ENCODE assay signal across 13 cellular contexts in genomic region chr3:31165399-31165860, GRCh38.
DNase-seq lines count a peak whose midpoint lies in the region; ATAC-seq and TF ChIP-seq lines count a peak whose summit lies in the region.
"Had no signal": no experiment of that assay in that cellular context is flagged by ENCODE, and none has a peak within 500 bp of the region (broad histone marks: within the 10 kb centered on the region; RNA-seq: fewer than 3 reads in every experiment).

No MANE protein-coding gene starts in this region.

- no peaks in the 10 kb centered on the region for H3K36me3 ChIP-seq in SK-N-SH (replicated peaks in 1 of 2; ENCODE audit: control insufficient read depth in 1 of 2, insufficient read depth in 2 of 2, low read length in 1 of 2)
- no peaks in the 10 kb centered on the region for H3K36me3 ChIP-seq in adipocyte (ENCODE audit: control insufficient read depth, insufficient read depth, low read length, severe bottlenecking)
- H3K36me3 ChIP-seq in thyroid gland, result no peaks in the 10 kb centered on the region
- H3K36me3 ChIP-seq: uterus had no signal

- H3K4me1 ChIP-seq in SK-N-SH (ENCODE audit: control insufficient read depth in 1 of 2, insufficient read depth in 2 of 2, low read depth in 1 of 2, low read length in 1 of 2) (peaks cover 0 to 11% of the 10 kb centered on the region in 2 experiments; a peak in 2 of 4 replicates), adipocyte (ENCODE audit: control insufficient read depth, insufficient read depth, low read length) (peaks cover 18% of the 10 kb centered on the region), thyroid gland (peaks cover 28 to 35% of the 10 kb centered on the region in 2 donors)
- H3K4me1 ChIP-seq: uterus had no signal

- 86% methylated on average over 8 of the region's 8 CpGs for WGBS in SK-N-SH (ENCODE audit: low lambda C conversion rate)
- WGBS in thyroid gland, 2 donors, result 17 to 39% methylated on average over 8 of the region's 8 CpGs

- TF ChIP-seq RAD21 in SK-N-SH (IDR thresholded peaks at IDR 0.05; ENCODE audit: low read length), result no peak

- H3K4me3 ChIP-seq in SK-N-SH (ENCODE audit: low read depth in 2 of 2, low read length in 1 of 2) (no peak overlapping the region), adipocyte (ENCODE audit: low read length) (no peak overlapping the region), thyroid gland (replicated peaks in 1 of 3) (no peak overlapping the region)
- H3K4me3 ChIP-seq: uterus had no signal

- H2AFZ ChIP-seq in SK-N-SH (ENCODE audit: low read depth), result peak overlapping the region; percentile 43; the same call in 1 of the 2 replicates

- H3K27me3 ChIP-seq in SK-N-SH (ENCODE audit: insufficient read depth) (no peaks in the 10 kb centered on the region), adipocyte (replicated peaks; ENCODE audit: control insufficient read depth, insufficient read depth, low read length) (no peaks in the 10 kb centered on the region), thyroid gland (no peaks in the 10 kb centered on the region)
- H3K27me3 ChIP-seq: uterus had no signal

- no peak overlapping the region for H3K9ac ChIP-seq in SK-N-SH
- H3K9ac ChIP-seq in adipocyte (ENCODE audit: low read length), result peak overlapping the region; percentile 50

- no peak for TF ChIP-seq CTCF in SK-N-SH (IDR thresholded peaks at IDR 0.05)
- no peak for TF ChIP-seq CTCF in thyroid gland (IDR thresholded peaks at IDR 0.05)

- intact Hi-C loops in thyroid gland (cut with DNase I), result no loop called here

- TF ChIP-seq POLR2A in thyroid gland (IDR thresholded peaks at IDR 0.05), result no peak

- DNase-seq in SK-N-SH, result no peak
- no peak for DNase-seq in adipocyte (ENCODE audit: low read depth)
- peak; percentile 15 for DNase-seq in kidney glomerular epithelial cell (lab: John Stamatoyannopoulos, UW)
- peak; percentile 46 to 60 for DNase-seq in thyroid gland
- DNase-seq in activated gamma-delta T cell treated with Interleukin-2 at 50 U/mL for 16 hours, result no peak
- DNase-seq in D341Med (ENCODE audit: low spot score), result no peak
- DNase-seq in SIG-M5 treated with dmso at 0.1 percent for 504 hours (lab: John Stamatoyannopoulos, UW; ENCODE audit: unreplicated experiment), result no peak
- DNase-seq: caudate nucleus; glutamatergic neuron; NCI-H524 treated with DMSO at 0.1 percent for 48 hours; stimulated activated CD4-positive, alpha-beta T cell treated with anti-CD3 and anti-CD28 coated beads, Interleukin-4, amount 100 ng/mL, for 4 hours; uterus had no signal

- TF ChIP-seq EP300 in SK-N-SH (IDR thresholded peaks at IDR 0.05; ENCODE audit: borderline replicate concordance in 1 of 2, low read depth in 1 of 2, low read length in 1 of 2), result no peak

- peak overlapping the region; percentile 39 to 49; a peak in 3 of 4 replicates for H3K27ac ChIP-seq in SK-N-SH (ENCODE audit: low read depth in 2 of 2, low read length in 1 of 2)
- H3K27ac ChIP-seq in thyroid gland, result peak overlapping the region; percentile 19 to 57 (median 26)
- H3K27ac ChIP-seq: uterus had no signal

- POLR2A ChIA-PET in SK-N-SH (lab: Yijun Ruan, JAX), result no interaction called here

- CTCF ChIA-PET in SK-N-SH (lab: Yijun Ruan, JAX), result no interaction called here

- no peaks in the 10 kb centered on the region for H3K9me3 ChIP-seq in SK-N-SH
- H3K9me3 ChIP-seq in adipocyte (ENCODE audit: control insufficient read depth, low read length), result no peaks in the 10 kb centered on the region
- no peaks in the 10 kb centered on the region for H3K9me3 ChIP-seq in thyroid gland
- H3K9me3 ChIP-seq: uterus had no signal

- no peak; the same call in 2 of the 3 replicates for ATAC-seq in SK-N-SH treated with all-trans-retinoic acid at 6 μM for 48 hours

- peak overlapping the region; percentile 66 for H3K4me2 ChIP-seq in SK-N-SH

- no peaks in the 10 kb centered on the region for H4K20me1 ChIP-seq in SK-N-SH (ENCODE audit: insufficient read depth)

- H3K79me2 ChIP-seq in SK-N-SH (ENCODE audit: insufficient read depth), result no peaks in the 10 kb centered on the region

- peaks cover 19% of the 10 kb centered on the region for H3F3A ChIP-seq in SK-N-SH (replicated peaks; ENCODE audit: insufficient read depth)

- H3K9me2 ChIP-seq in SK-N-SH, result no peaks in the 10 kb centered on the region; the same call in 1 of the 2 replicates

TF ChIP-seq in SK-N-SH, 30 proteins besides CTCF, POLR2A, EP300 and RAD21:
- TF ChIP-seq CHD2 (IDR thresholded peaks at IDR 0.05; ENCODE audit: low read length, partially characterized antibody) (no peak), USF2 (IDR thresholded peaks at IDR 0.05; ENCODE audit: borderline replicate concordance, low read depth, low read length) (no peak), RXRA (IDR thresholded peaks at IDR 0.05; ENCODE audit: borderline replicate concordance, low read depth) (no peak), RCOR1 (IDR thresholded peaks at IDR 0.05; ENCODE audit: low read length) (no peak), NRF1 (IDR thresholded peaks at IDR 0.05; ENCODE audit: low read depth, low read length) (no peak), GATA2 (CRISPR knock-in tag; IDR thresholded peaks at IDR 0.05) (no peak), USF1 (IDR thresholded peaks at IDR 0.05; ENCODE audit: borderline replicate concordance, low read depth) (no peak), MAX (IDR thresholded peaks at IDR 0.05; ENCODE audit: low read depth) (no peak), SIN3A (IDR thresholded peaks at IDR 0.05; ENCODE audit: borderline replicate concordance, low read depth, low read length) (no peak)

TF ChIP-seq in SK-N-SH treated with all-trans-retinoic acid at 6 μM for 48 hours, 23 proteins besides CTCF, POLR2A, EP300 and RAD21:
- TF ChIP-seq POU6F1 (CRISPR knock-in tag; IDR thresholded peaks at IDR 0.05; ENCODE audit: borderline replicate concordance, low read depth) (no peak), TOX (CRISPR knock-in tag; IDR thresholded peaks at IDR 0.05; ENCODE audit: borderline replicate concordance) (no peak), CSDC2 (CRISPR knock-in tag; IDR thresholded peaks at IDR 0.05) (no peak), GLIS3 (CRISPR knock-in tag; IDR thresholded peaks at IDR 0.05) (no peak), ZNF565 (CRISPR knock-in tag; conservative IDR thresholded peaks at IDR 0.05; ENCODE audit: low read depth) (no peak), ZC3H10 (CRISPR knock-in tag; IDR thresholded peaks at IDR 0.05) (no peak), ZNF70 (CRISPR knock-in tag; IDR thresholded peaks at IDR 0.05) (no peak), ZNF8 (CRISPR knock-in tag; IDR thresholded peaks at IDR 0.05) (no peak), CSRNP3 (CRISPR knock-in tag; IDR thresholded peaks at IDR 0.05) (no peak), BACH2 (CRISPR knock-in tag; IDR thresholded peaks at IDR 0.05; ENCODE audit: borderline replicate concordance) (no peak), ESRRG (CRISPR knock-in tag; IDR thresholded peaks at IDR 0.05) (no peak), TCF4 (CRISPR knock-in tag; IDR thresholded peaks at IDR 0.05; ENCODE audit: borderline replicate concordance) (no peak), TSHZ2 (CRISPR knock-in tag; IDR thresholded peaks at IDR 0.05) (no peak), ZFP30 (CRISPR knock-in tag; IDR thresholded peaks at IDR 0.05) (no peak)
TF ChIP-seq in SK-N-SH treated with all-trans-retinoic acid at 6 μM for 48 hours: peak in this region for 0.

Comparison
In these comparisons a context has a peak if more than half of its experiments do, and no peak if none do; other contexts are left out.
1. DNase-seq: peak in kidney glomerular epithelial cell (single experiment) and thyroid gland (2 of 2); none in SK-N-SH (single experiment), adipocyte (single experiment), activated gamma-delta T cell treated with Interleukin-2 at 50 U/mL for 16 hours (single experiment), D341Med (single experiment) and SIG-M5 treated with dmso at 0.1 percent for 504 hours (single experiment).